ENCODE assay signal across 8 cellular contexts in genomic region chr15:65377105-65377975, GRCh38. TPM values are rescaled to one million over a fixed set of nuclear protein-coding genes. Genes with fewer than 3 reads are reported as not detected.
DNase-seq lines count a peak whose midpoint lies in the region; ATAC-seq and TF ChIP-seq lines count a peak whose summit lies in the region.

No MANE protein-coding gene starts in this region.

- H3K9me3 ChIP-seq in right atrium auricular region: no peaks in the 10 kb centered on the region
- no peaks in the 10 kb centered on the region for H3K9me3 ChIP-seq in prostate gland

- peaks cover 0 to 19% of the 10 kb centered on the region in 2 donors for H3K4me1 ChIP-seq in right atrium auricular region
- H3K4me1 ChIP-seq in prostate gland (replicated peaks): peaks cover 8% of the 10 kb centered on the region

- H3K27ac Mint-ChIP-seq in activated naive CD4-positive, alpha-beta T cell treated with anti-CD3 and anti-CD28 coated beads, Interleukin-2, amount 10 ng/mL, durations not matched to agents 7 days and 5 days: no peak overlapping the region
- no peak overlapping the region for H3K27ac Mint-ChIP-seq in activated naive CD4-positive, alpha-beta T cell treated with anti-CD3 and anti-CD28 coated beads, Interleukin-2, amount 50 U/mL, for 72 hours

- intact Hi-C loops in prostate gland (cut with DNase I): no loop called here

- under 1% methylated on average over 63 of the region's 99 CpGs for WGBS in prostate gland

- no peak for TF ChIP-seq POLR2A in prostate gland (IDR thresholded peaks at IDR 0.05)

- no peak for TF ChIP-seq CTCF in right atrium auricular region (IDR thresholded peaks at IDR 0.05)
- TF ChIP-seq CTCF in prostate gland (IDR thresholded peaks at IDR 0.05): no peak

- peaks cover 90% of the 10 kb centered on the region for H3K27me3 Mint-ChIP-seq in activated naive CD4-positive, alpha-beta T cell treated with anti-CD3 and anti-CD28 coated beads, Interleukin-2, amount 10 ng/mL, durations not matched to agents 7 days and 5 days

- H3K4me3 ChIP-seq in right atrium auricular region (peak overlapping the region; percentile 39 to 60), prostate gland (peak overlapping the region; percentile 35 to 44)

- H3K4me1 Mint-ChIP-seq in activated naive CD4-positive, alpha-beta T cell treated with anti-CD3 and anti-CD28 coated beads, Interleukin-2, amount 10 ng/mL, durations not matched to agents 7 days and 5 days: peaks cover 14% of the 10 kb centered on the region

- peak overlapping the region; percentile 38 for H3K4me3 Mint-ChIP-seq in activated naive CD4-positive, alpha-beta T cell treated with anti-CD3 and anti-CD28 coated beads, Interleukin-2, amount 10 ng/mL, durations not matched to agents 7 days and 5 days

- no peak for DNase-seq in activated naive CD4-positive, alpha-beta T cell treated with anti-CD3 and anti-CD28 coated beads, Interleukin-2, amount 10 ng/mL, durations not matched to agents 7 days and 5 days
- no peak for DNase-seq in activated naive CD4-positive, alpha-beta T cell treated with anti-CD3 and anti-CD28 coated beads, Interleukin-2, amount 50 U/mL, for 16 hours
- DNase-seq in activated naive CD4-positive, alpha-beta T cell treated with anti-CD3 and anti-CD28 coated beads, Interleukin-2, amount 50 U/mL, for 72 hours (ENCODE audit: low spot score in 2 of 2): peak in 1 of 2 donors; percentile 31
- DNase-seq in right atrium auricular region (ENCODE audit: low spot score): no peak
- DNase-seq in prostate gland (ENCODE audit: low spot score): no peak
- DNase-seq in mucosa of gallbladder (ENCODE audit: low spot score): no peak
- DNase-seq in stimulated activated CD4-positive, alpha-beta T cell treated with anti-CD3 and anti-CD28 coated beads, Interleukin-12 subunit alpha, Interleukin-12 subunit beta, amount 100 ng/mL, for 4 hours: no peak

- H3K36me3 ChIP-seq in right atrium auricular region: no peaks in the 10 kb centered on the region
- no peaks in the 10 kb centered on the region for H3K36me3 ChIP-seq in prostate gland

- CTCF ChIA-PET in activated naive CD4-positive, alpha-beta T cell treated with anti-CD3 and anti-CD28 coated beads, Interleukin-2, amount 10 ng/mL, durations not matched to agents 7 days and 5 days (lab: Charles Lee): interaction anchor here (0.9 kb wide), 1 partner anchor 8 kb away, joined by 4 read pairs; no protein-coding TSS in a partner anchor

- H3K9me3 Mint-ChIP-seq in activated naive CD4-positive, alpha-beta T cell treated with anti-CD3 and anti-CD28 coated beads, Interleukin-2, amount 10 ng/mL, durations not matched to agents 7 days and 5 days: no peaks in the 10 kb centered on the region
- H3K9me3 Mint-ChIP-seq in activated naive CD4-positive, alpha-beta T cell treated with anti-CD3 and anti-CD28 coated beads, Interleukin-2, amount 50 U/mL, for 72 hours: no peaks in the 10 kb centered on the region

- no peaks in the 10 kb centered on the region for H3K36me3 Mint-ChIP-seq in activated naive CD4-positive, alpha-beta T cell treated with anti-CD3 and anti-CD28 coated beads, Interleukin-2, amount 10 ng/mL, durations not matched to agents 7 days and 5 days
- H3K36me3 Mint-ChIP-seq in activated naive CD4-positive, alpha-beta T cell treated with anti-CD3 and anti-CD28 coated beads, Interleukin-2, amount 50 U/mL, for 72 hours: peaks cover 5% of the 10 kb centered on the region in 2 donors

- H3K27me3 ChIP-seq in right atrium auricular region: peaks cover 0 to 5% of the 10 kb centered on the region in 2 donors
- no peaks in the 10 kb centered on the region for H3K27me3 ChIP-seq in prostate gland (replicated peaks; ENCODE audit: insufficient read depth)

- H3K27ac ChIP-seq in right atrium auricular region: no peak overlapping the region
- H3K27ac ChIP-seq in prostate gland: no peak overlapping the region

- ATAC-seq in activated naive CD4-positive, alpha-beta T cell treated with anti-CD3 and anti-CD28 coated beads, Interleukin-2, amount 50 U/mL, for 72 hours: peak; percentile 26 to 74
- no peak for ATAC-seq in HG03095 (IDR thresholded peaks at IDR 0.05; ENCODE audit: unreplicated experiment)

RNA-seq across cellular contexts. Expression of gene IGDCC3, which starts 0.5 kb away (rescaled TPM):
- total RNA-seq in activated naive CD4-positive, alpha-beta T cell treated with anti-CD3 and anti-CD28 coated beads, Interleukin-2, amount 50 U/mL, for 72 hours: not detected
- not detected for total RNA-seq in right atrium auricular region
- total RNA-seq in prostate gland: 1 to 10 TPM in 1 of 2 donors, under 1 TPM in 1; 0.05 to 2.7 TPM
- 0.69 TPM for total RNA-seq in mucosa of gallbladder

RNA-seq across cellular contexts. Expression of gene IGDCC4, which starts 45.4 kb away (rescaled TPM):
- under 1 TPM; 0.10 to 0.39 TPM for total RNA-seq in activated naive CD4-positive, alpha-beta T cell treated with anti-CD3 and anti-CD28 coated beads, Interleukin-2, amount 50 U/mL, for 72 hours
- total RNA-seq in right atrium auricular region (1 to 10 TPM in 1 of 2 donors, under 1 TPM in 1; 0.86 to 2.3 TPM), prostate gland (1 to 10 TPM in 1 of 2 donors, under 1 TPM in 1; 0.14 to 4.6 TPM), mucosa of gallbladder (4.1 TPM)
